19 cellular contexts compared by ENCODE assay signal in genomic region chrX:120365968-120366367, GRCh38. TPM values are rescaled to one million over a fixed set of nuclear protein-coding genes. Genes with fewer than 3 reads are reported as not detected.
"Had no signal": no experiment of that assay in that cellular context is flagged by ENCODE, and none has a peak within 500 bp of the region (broad histone marks: within the 10 kb centered on the region; RNA-seq: fewer than 3 reads in every experiment).

No MANE protein-coding gene starts in this region.

- H3K27ac ChIP-seq: breast epithelium, esophagus squamous epithelium, lower lobe of right lung, upper lobe of left lung, vagina, VCaP had no signal

- H3K4me3 ChIP-seq: breast epithelium, esophagus squamous epithelium, lower lobe of right lung, smooth muscle cell, upper lobe of left lung, vagina had no signal

- H3K27me3 ChIP-seq: esophagus squamous epithelium, upper lobe of left lung, vagina had no signal

- H3K4me2 ChIP-seq: smooth muscle cell had no signal

- H3K36me3 ChIP-seq: breast epithelium, esophagus squamous epithelium, lower lobe of right lung, upper lobe of left lung, vagina had no signal

- H3K9me3 ChIP-seq: breast epithelium, esophagus squamous epithelium, lower lobe of right lung, upper lobe of left lung, vagina had no signal

- DNase-seq: activated gamma-delta T cell, amniotic stem cell, esophagus squamous epithelium, foreskin melanocyte, kidney, SW 1271 had no signal

- ATAC-seq: activated CD4-positive, CD25-positive, alpha-beta regulatory T cell treated with anti-CD3 and anti-CD28 coated beads, Interleukin-2, amount 50 U/mL, for 24 hours; stimulated activated memory B cell treated with anti-CD40 and anti-IgM and Interleukin-4, amounts not matched to agents 10 μg/mL and 1 μg/mL and 100 μg/mL, for 72 hours had no signal

- H3K4me1 ChIP-seq: breast epithelium, lower lobe of right lung, upper lobe of left lung, vagina had no signal

RNA-seq across cellular contexts. Expression of gene ATP1B4, which starts 4.1 kb away (rescaled TPM):
- total RNA-seq: breast epithelium; dermis blood vessel endothelial cell; esophagus squamous epithelium; kidney; lower lobe of right lung; natural killer cell treated with Interleukin-12 subunit alpha and Interleukin-12 subunit beta and Interleukin-15 and Interleukin-18, amount 100 ng/mL, for 72 hours; osteoblast; sciatic nerve; smooth muscle cell; upper lobe of left lung had no signal
- polyA plus RNA-seq: immature natural killer cell, smooth muscle cell had no signal

RNA-seq across cellular contexts. Expression of gene TMEM255A, which starts 54.7 kb away (rescaled TPM):
- total RNA-seq: dermis blood vessel endothelial cell; natural killer cell treated with Interleukin-12 subunit alpha and Interleukin-12 subunit beta and Interleukin-15 and Interleukin-18, amount 100 ng/mL, for 72 hours had no signal
- polyA plus RNA-seq: smooth muscle cell had no signal
